In genomic region chr3:46584598-46585467, GRCh38 we compare ENCODE assay signal across 1 cellular context.
TF ChIP-seq lines count a peak whose summit lies in the region.

No MANE protein-coding gene starts in this region.

TF ChIP-seq in H1, 55 proteins besides CTCF, POLR2A, EP300 and RAD21:
- TF ChIP-seq TAF1 (IDR thresholded peaks at IDR 0.05; ENCODE audit: low read depth, low read length): no peak
- TF ChIP-seq POLR2AphosphoS5 (IDR thresholded peaks at IDR 0.05; ENCODE audit: low read depth, low read length): peak; percentile 58; the same call in 1 of the 2 replicates
